16 cellular contexts compared by ENCODE assay signal in the genomic region with DNA sequence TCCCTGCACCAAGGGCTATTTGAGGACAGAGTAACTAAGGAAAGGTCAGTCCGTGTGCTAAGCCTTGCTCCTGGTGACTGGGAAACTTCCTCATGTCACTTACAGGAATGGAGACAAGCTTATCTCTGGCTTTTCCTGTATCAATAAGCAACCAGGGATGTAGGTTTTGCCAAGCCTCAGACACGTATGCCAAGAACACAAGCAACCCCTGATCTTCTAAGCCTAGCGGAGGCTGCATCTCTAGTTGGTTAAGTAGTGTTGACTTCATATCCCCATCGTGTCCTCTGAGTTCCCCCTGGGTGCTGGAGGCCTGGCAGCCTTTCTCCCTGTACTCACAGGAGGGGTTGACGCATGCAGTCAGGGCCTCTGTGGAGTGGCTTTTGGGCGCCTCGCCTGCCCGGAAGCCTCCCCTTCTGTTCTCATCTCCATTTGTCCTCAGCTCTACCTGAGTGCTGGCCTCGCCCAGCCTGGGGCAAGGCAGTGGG. TPM values are rescaled to one million over a fixed set of nuclear protein-coding genes. Genes with fewer than 3 reads are reported as not detected.
DNase-seq lines count a peak whose midpoint lies in the region; ATAC-seq lines count a peak whose summit lies in the region.
"Had no signal": no experiment of that assay in that cellular context is flagged by ENCODE, and none has a peak within 500 bp of the region (broad histone marks: within the 10 kb centered on the region; RNA-seq: fewer than 3 reads in every experiment).

No MANE protein-coding gene starts in this region.

- WGBS in aorta, 2 donors: 17 to 19% methylated on average over 9 of the region's 9 CpGs

- peaks cover 0 to 10% of the 10 kb centered on the region in 2 donors for H3K4me1 ChIP-seq in aorta (ENCODE audit: control insufficient read depth in 1 of 2, insufficient read depth in 2 of 2, low read length in 2 of 2)

- CTCF ChIA-PET in activated naive CD4-positive, alpha-beta T cell treated with anti-CD3 and anti-CD28 coated beads, Interleukin-2, amount 10 ng/mL, durations not matched to agents 7 days and 5 days (lab: Charles Lee): interaction anchor here (0.5 to 6.8 kb wide), 4 partner anchors 20 to 799 kb away, joined by 3 to 28 read pairs (median 4); no protein-coding TSS in a partner anchor

- H3K4me3 ChIP-seq in aorta (ENCODE audit: low read length in 2 of 2): no peak overlapping the region
- H3K4me3 ChIP-seq: GM12878 had no signal

- no peaks in the 10 kb centered on the region for H3K9me3 Mint-ChIP-seq in activated naive CD4-positive, alpha-beta T cell treated with anti-CD3 and anti-CD28 coated beads, Interleukin-2, amount 10 ng/mL, durations not matched to agents 7 days and 5 days
- H3K9me3 Mint-ChIP-seq in activated naive CD4-positive, alpha-beta T cell treated with anti-CD3 and anti-CD28 coated beads, Interleukin-2, amount 50 U/mL, for 72 hours: no peaks in the 10 kb centered on the region
- no peaks in the 10 kb centered on the region for H3K9me3 Mint-ChIP-seq in immature natural killer cell

- intact Hi-C loops in posterior vena cava (cut with DNase I) (no loop called here), aorta (cut with DNase I) (loop anchor here (2.0 to 10.0 kb wide), 2 partner anchors 14 to 52 kb away; a partner anchor contains a TSS)

- H3K27ac ChIP-seq in aorta (ENCODE audit: low read depth in 1 of 2, low read length in 2 of 2): peak overlapping the region in 1 of 2 donors; percentile 74
- H3K27ac ChIP-seq: C4-2B, WERI-Rb-1 had no signal

- no peaks in the 10 kb centered on the region for H3K36me3 ChIP-seq in aorta (ENCODE audit: control insufficient read depth in 1 of 2, insufficient read depth in 2 of 2, low read length in 1 of 2)
- H3K36me3 ChIP-seq: WERI-Rb-1 had no signal

- peaks cover 18% of the 10 kb centered on the region for H3K4me1 Mint-ChIP-seq in activated naive CD4-positive, alpha-beta T cell treated with anti-CD3 and anti-CD28 coated beads, Interleukin-2, amount 10 ng/mL, durations not matched to agents 7 days and 5 days
- peaks cover 9 to 10% of the 10 kb centered on the region in 2 donors for H3K4me1 Mint-ChIP-seq in immature natural killer cell

- ATAC-seq in activated naive CD4-positive, alpha-beta T cell treated with anti-CD3 and anti-CD28 coated beads, Interleukin-2, amount 50 U/mL, for 72 hours: no peak
- peak; percentile 3 for ATAC-seq in aorta (ENCODE audit: low FRiP score)
- no peak for ATAC-seq in HG02623 (IDR thresholded peaks at IDR 0.05; ENCODE audit: unreplicated experiment)
- ATAC-seq: GM12878 had no signal

- H3K9me3 ChIP-seq in aorta (ENCODE audit: control insufficient read depth, low read length): no peaks in the 10 kb centered on the region

- no peaks in the 10 kb centered on the region for H3K27me3 ChIP-seq in aorta (ENCODE audit: control insufficient read depth in 1 of 2, insufficient read depth in 2 of 2, low read length in 1 of 2)

- peak; percentile 19 for DNase-seq in activated naive CD4-positive, alpha-beta T cell treated with anti-CD3 and anti-CD28 coated beads, Interleukin-2, amount 10 ng/mL, durations not matched to agents 7 days and 5 days
- no peak for DNase-seq in activated naive CD4-positive, alpha-beta T cell treated with anti-CD3 and anti-CD28 coated beads, Interleukin-2, amount 50 U/mL, for 72 hours (ENCODE audit: low spot score in 2 of 2)
- no peak for DNase-seq in immature natural killer cell
- DNase-seq in posterior vena cava (ENCODE audit: low spot score): peak; percentile 96
- peak; percentile 83 to 89 for DNase-seq in aorta
- DNase-seq in NCI-H1105 (lab: John Stamatoyannopoulos, UW): no peak
- no peak for DNase-seq in superior temporal gyrus (ENCODE audit: extremely low spot score)
- DNase-seq: 8988T; activated naive CD4-positive, alpha-beta T cell; caudate nucleus; EL; MV-4-11; WERI-Rb-1 had no signal

- peaks cover 87% of the 10 kb centered on the region for H3K27me3 Mint-ChIP-seq in activated naive CD4-positive, alpha-beta T cell treated with anti-CD3 and anti-CD28 coated beads, Interleukin-2, amount 10 ng/mL, durations not matched to agents 7 days and 5 days
- H3K27me3 Mint-ChIP-seq in immature natural killer cell (ENCODE audit: low read depth in 3 of 3): peaks cover 6 to 12% (median 9%) of the 10 kb centered on the region in 3 donors

- no peak overlapping the region for H3K27ac Mint-ChIP-seq in activated naive CD4-positive, alpha-beta T cell treated with anti-CD3 and anti-CD28 coated beads, Interleukin-2, amount 10 ng/mL, durations not matched to agents 7 days and 5 days
- H3K27ac Mint-ChIP-seq in activated naive CD4-positive, alpha-beta T cell treated with anti-CD3 and anti-CD28 coated beads, Interleukin-2, amount 50 U/mL, for 72 hours: no peak overlapping the region
- H3K27ac Mint-ChIP-seq in immature natural killer cell: peak overlapping the region in 1 of 6 donors; percentile 62

- H3K4me3 Mint-ChIP-seq in activated naive CD4-positive, alpha-beta T cell treated with anti-CD3 and anti-CD28 coated beads, Interleukin-2, amount 10 ng/mL, durations not matched to agents 7 days and 5 days: no peak overlapping the region
- peak overlapping the region in 3 of 5 donors; percentile 72 to 83 (median 80) for H3K4me3 Mint-ChIP-seq in immature natural killer cell

- H3K36me3 Mint-ChIP-seq in activated naive CD4-positive, alpha-beta T cell treated with anti-CD3 and anti-CD28 coated beads, Interleukin-2, amount 10 ng/mL, durations not matched to agents 7 days and 5 days: no peaks in the 10 kb centered on the region
- no peaks in the 10 kb centered on the region for H3K36me3 Mint-ChIP-seq in activated naive CD4-positive, alpha-beta T cell treated with anti-CD3 and anti-CD28 coated beads, Interleukin-2, amount 50 U/mL, for 72 hours
- H3K36me3 Mint-ChIP-seq in immature natural killer cell: no peaks in the 10 kb centered on the region

RNA-seq across cellular contexts. Expression of a gene that starts 1.4 kb away (rescaled TPM):
- not detected for total RNA-seq in activated naive CD4-positive, alpha-beta T cell treated with anti-CD3 and anti-CD28 coated beads, Interleukin-2, amount 50 U/mL, for 72 hours
- polyA plus RNA-seq in immature natural killer cell (not detected), aorta (100 to 1,000 TPM in 1 of 2 donors, 10 to 100 TPM in 1; 98.8 to 361 TPM)
- total RNA-seq in posterior vena cava (100 to 1,000 TPM; 172 to 261 TPM), aorta (100 to 1,000 TPM; 157 to 439 TPM)

RNA-seq across cellular contexts. Expression of a gene that starts 13.0 kb away (rescaled TPM):
- 10 to 100 TPM; 54.7 to 57.0 TPM for total RNA-seq in activated naive CD4-positive, alpha-beta T cell treated with anti-CD3 and anti-CD28 coated beads, Interleukin-2, amount 50 U/mL, for 72 hours
- polyA plus RNA-seq in immature natural killer cell (1 to 10 TPM; 3.7 to 7.2 (median 4.6) TPM), aorta (10 to 100 TPM; 11.0 to 14.5 TPM)
- total RNA-seq in posterior vena cava (10 to 100 TPM; 29.5 to 34.7 TPM), aorta (10 to 100 TPM; 37.5 to 45.5 TPM)

RNA-seq across cellular contexts. Expression of a gene that starts 42.8 kb away (rescaled TPM):
- 10 to 100 TPM; 71.3 to 95.6 TPM for total RNA-seq in activated naive CD4-positive, alpha-beta T cell treated with anti-CD3 and anti-CD28 coated beads, Interleukin-2, amount 50 U/mL, for 72 hours
- polyA plus RNA-seq in immature natural killer cell (10 to 100 TPM in 1 of 3 donors, 1 to 10 TPM in 2; 3.4 to 10.2 (median 3.6) TPM), aorta (100 to 1,000 TPM in 1 of 2 donors, 10 to 100 TPM in 1; 70.7 to 174 TPM)
- total RNA-seq in posterior vena cava (100 to 1,000 TPM; 103 to 163 TPM), aorta (100 to 1,000 TPM; 110 to 156 TPM)

RNA-seq across cellular contexts. Expression of a gene that starts 52.1 kb away (rescaled TPM):
- 10 to 100 TPM; 31.5 to 40.5 TPM for total RNA-seq in activated naive CD4-positive, alpha-beta T cell treated with anti-CD3 and anti-CD28 coated beads, Interleukin-2, amount 50 U/mL, for 72 hours
- polyA plus RNA-seq in immature natural killer cell (1 to 10 TPM; 1.9 to 6.6 (median 1.9) TPM), aorta (10 to 100 TPM in 1 of 2 donors, 1 to 10 TPM in 1; 7.0 to 60.5 TPM)
- total RNA-seq in posterior vena cava (10 to 100 TPM; 18.2 to 29.7 TPM), aorta (10 to 100 TPM; 42.9 to 60.3 TPM)

Comparison
In these comparisons a context has a peak if more than half of its experiments do, and no peak if none do; other contexts are left out.
1. DNase-seq: peak in activated naive CD4-positive, alpha-beta T cell treated with anti-CD3 and anti-CD28 coated beads, Interleukin-2, amount 10 ng/mL, durations not matched to agents 7 days and 5 days (single experiment), posterior vena cava (single experiment) and aorta (2 of 2); none in activated naive CD4-positive, alpha-beta T cell treated with anti-CD3 and anti-CD28 coated beads, Interleukin-2, amount 50 U/mL, for 72 hours (0 of 2), immature natural killer cell (0 of 3), NCI-H1105 (single experiment) and superior temporal gyrus (single experiment).
2. RNA of a gene that starts 1.4 kb away (total RNA-seq): 157 to 439 TPM in aorta and 172 to 261 TPM in posterior vena cava; not detected in activated naive CD4-positive, alpha-beta T cell treated with anti-CD3 and anti-CD28 coated beads, Interleukin-2, amount 50 U/mL, for 72 hours; every median in the first group is over 100 times any median in the second.
3. intact Hi-C loops: an anchor here in aorta (2.0 to 10.0 kb wide); none called in posterior vena cava.